8 cellular contexts compared by ENCODE assay signal in genomic region chr11:67996622-67997459, GRCh38. TPM values are rescaled to one million over a fixed set of nuclear protein-coding genes. Genes with fewer than 3 reads are reported as not detected.
DNase-seq lines count a peak whose midpoint lies in the region; ATAC-seq and TF ChIP-seq lines count a peak whose summit lies in the region.

No MANE protein-coding gene starts in this region.

- H3K27ac Mint-ChIP-seq in CD4-positive, alpha-beta T cell, result no peak overlapping the region
- H3K27ac Mint-ChIP-seq in stimulated activated naive CD8-positive, alpha-beta T cell treated with anti-CD3 and anti-CD28 coated beads, Interleukin-15, amount 100 ng/mL, for 72 hours, result no peak overlapping the region

- H3K9me3 Mint-ChIP-seq in CD4-positive, alpha-beta T cell, result no peaks in the 10 kb centered on the region
- H3K9me3 Mint-ChIP-seq in stimulated activated naive CD8-positive, alpha-beta T cell treated with anti-CD3 and anti-CD28 coated beads, Interleukin-15, amount 100 ng/mL, for 72 hours, result no peaks in the 10 kb centered on the region

- POLR2A ChIA-PET in CD4-positive, alpha-beta T cell (lab: Charles Lee), result no interaction called here

- H3K27me3 ChIP-seq in CD4-positive, alpha-beta T cell (ENCODE audit: control insufficient read depth, insufficient read depth, low read length), result no peaks in the 10 kb centered on the region

- H3K9me3 ChIP-seq in CD4-positive, alpha-beta T cell (ENCODE audit: control insufficient read depth, low read length), result no peaks in the 10 kb centered on the region

- TF ChIP-seq CTCF in CD4-positive, alpha-beta T cell (IDR thresholded peaks at IDR 0.05), result no peak

- H3K36me3 Mint-ChIP-seq in CD4-positive, alpha-beta T cell (ENCODE audit: low read depth), result peaks cover 8% of the 10 kb centered on the region

- H3K4me1 Mint-ChIP-seq in CD4-positive, alpha-beta T cell (ENCODE audit: low read depth), result peaks cover 18% of the 10 kb centered on the region
- peaks cover 35% of the 10 kb centered on the region for H3K4me1 Mint-ChIP-seq in stimulated activated naive CD8-positive, alpha-beta T cell treated with anti-CD3 and anti-CD28 coated beads, Interleukin-15, amount 100 ng/mL, for 72 hours

- peak overlapping the region; percentile 47 for H3K4me3 ChIP-seq in iPS-11a (ENCODE audit: low read depth, low read length)

- no peaks in the 10 kb centered on the region for H3K27me3 Mint-ChIP-seq in CD4-positive, alpha-beta T cell
- H3K27me3 Mint-ChIP-seq in stimulated activated naive CD8-positive, alpha-beta T cell treated with anti-CD3 and anti-CD28 coated beads, Interleukin-15, amount 100 ng/mL, for 72 hours, result peaks cover 9% of the 10 kb centered on the region

- DNase-seq in CD4-positive, alpha-beta T cell, result peak in 2 of 10 experiments; percentile 20 to 25
- peak; percentile 53 for DNase-seq in KBM-7
- peak; percentile 56 for DNase-seq in activated T-cell treated with anti-CD3 and anti-CD28 coated beads, Interleukin-2, amount 50 U/mL, for 1 hour
- no peak for DNase-seq in stimulated activated naive CD8-positive, alpha-beta T cell treated with anti-CD3 and anti-CD28 coated beads, Interleukin-15, amount 100 ng/mL, for 72 hours
- no peak for DNase-seq in NCI-H1105 treated with DMSO at 0.1 percent for 48 hours (lab: John Stamatoyannopoulos, UW)
- DNase-seq in glomerular visceral epithelial cell (ENCODE audit: extremely low spot score), result no peak

- no peak overlapping the region for H3K27ac ChIP-seq in CD4-positive, alpha-beta T cell (ENCODE audit: low read depth, low read length)

- CTCF ChIA-PET in CD4-positive, alpha-beta T cell (lab: Charles Lee), result no interaction called here

- no peak overlapping the region for H3K4me3 Mint-ChIP-seq in CD4-positive, alpha-beta T cell
- no peak overlapping the region for H3K4me3 Mint-ChIP-seq in stimulated activated naive CD8-positive, alpha-beta T cell treated with anti-CD3 and anti-CD28 coated beads, Interleukin-15, amount 100 ng/mL, for 72 hours

- peak; percentile 67 for ATAC-seq in CD4-positive, alpha-beta T cell (ENCODE audit: poor library complexity)
- ATAC-seq in stimulated activated naive CD8-positive, alpha-beta T cell treated with anti-CD3 and anti-CD28 coated beads, Interleukin-15, amount 100 ng/mL, for 72 hours, result peak; percentile 59
- no peak for ATAC-seq in HG02678 (IDR thresholded peaks at IDR 0.05; ENCODE audit: unreplicated experiment)

- intact Hi-C loops in CD4-positive, alpha-beta T cell (cut with DNase I, micrococcal nuclease), result no loop called here

- in situ Hi-C loops in KBM-7 (cut with MboI; ENCODE audit: low pct_unique_long_range_greater_than_20kb, low sequenced_read_pairs), result no loop called here

RNA-seq across cellular contexts. Expression of gene UNC93B1, which starts 7.1 kb away (rescaled TPM):
- total RNA-seq in CD4-positive, alpha-beta T cell, result 10 to 100 TPM; 21.3 to 22.0 TPM

RNA-seq across cellular contexts. Expression of gene ALDH3B1, which starts 13.3 kb away (rescaled TPM):
- total RNA-seq in CD4-positive, alpha-beta T cell, result under 1 TPM; 0.34 to 0.44 TPM

RNA-seq across cellular contexts. Expression of gene NDUFS8, which starts 33.6 kb away (rescaled TPM):
- total RNA-seq in CD4-positive, alpha-beta T cell, result 10 to 100 TPM; 70.5 to 72.5 TPM

RNA-seq across cellular contexts. Expression of gene TCIRG1, which starts 42.0 kb away (rescaled TPM):
- total RNA-seq in CD4-positive, alpha-beta T cell, result 100 to 1,000 TPM; 202 to 207 TPM

Comparison
In these comparisons a context has a peak if more than half of its experiments do, and no peak if none do; other contexts are left out.
1. DNase-seq: peak in KBM-7 (single experiment) and activated T-cell treated with anti-CD3 and anti-CD28 coated beads, Interleukin-2, amount 50 U/mL, for 1 hour (single experiment); none in stimulated activated naive CD8-positive, alpha-beta T cell treated with anti-CD3 and anti-CD28 coated beads, Interleukin-15, amount 100 ng/mL, for 72 hours (0 of 2), NCI-H1105 treated with DMSO at 0.1 percent for 48 hours (single experiment) and glomerular visceral epithelial cell (single experiment).